In genomic region chr13:49246850-49247721, GRCh38 we compare ENCODE assay signal across 8 cellular contexts. TPM values are rescaled to one million over a fixed set of nuclear protein-coding genes. Genes with fewer than 3 reads are reported as not detected.
DNase-seq lines count a peak whose midpoint lies in the region; ATAC-seq lines count a peak whose summit lies in the region.

No MANE protein-coding gene starts in this region.

- peak overlapping the region; percentile 97 for H3K9ac ChIP-seq in adipocyte (ENCODE audit: low read length)
- H3K9ac ChIP-seq in stomach smooth muscle (ENCODE audit: low read length in 2 of 2), result peak overlapping the region; percentile 88 to 98

- peaks cover 14% of the 10 kb centered on the region for H3K4me1 ChIP-seq in adipocyte (ENCODE audit: control insufficient read depth, insufficient read depth, low read length)
- peaks cover 25% of the 10 kb centered on the region for H3K4me1 ChIP-seq in stomach smooth muscle (ENCODE audit: control insufficient read depth, insufficient read depth, low read length)

- peak overlapping the region; percentile 95 to 98 for H3K4me3 Mint-ChIP-seq in activated T-cell treated with anti-CD3 and anti-CD28 coated beads, Interleukin-2, amount 50 U/mL, for 72 hours

- H3K27ac Mint-ChIP-seq in activated T-cell treated with anti-CD3 and anti-CD28 coated beads, Interleukin-2, amount 50 U/mL, for 72 hours, result peak overlapping the region; percentile 99

- H3K27ac ChIP-seq in stomach smooth muscle (ENCODE audit: low read length), result peak overlapping the region; percentile 96

- DNase-seq in activated T-cell treated with anti-CD3 and anti-CD28 coated beads, Interleukin-2, amount 50 U/mL, for 72 hours, result no peak
- no peak for DNase-seq in activated T-cell treated with anti-CD3 and anti-CD28 coated beads, Interleukin-2, amount 50 U/mL, for 48 hours
- no peak for DNase-seq in adipocyte (ENCODE audit: low read depth)
- DNase-seq in inferior parietal cortex (ENCODE audit: extremely low spot score), result peak; percentile 8
- no peak for DNase-seq in NCI-H69 (lab: John Stamatoyannopoulos, UW)
- DNase-seq in DMS114 treated with DMSO at 0.1 percent for 48 hours (lab: John Stamatoyannopoulos, UW; ENCODE audit: unreplicated experiment), result no peak

- H3K27me3 Mint-ChIP-seq in activated T-cell treated with anti-CD3 and anti-CD28 coated beads, Interleukin-2, amount 50 U/mL, for 72 hours (ENCODE audit: low read depth), result peaks cover 15% of the 10 kb centered on the region

- H3K4me1 Mint-ChIP-seq in activated T-cell treated with anti-CD3 and anti-CD28 coated beads, Interleukin-2, amount 50 U/mL, for 72 hours (ENCODE audit: low read depth), result peaks cover 29% of the 10 kb centered on the region

- H3K36me3 ChIP-seq in adipocyte (ENCODE audit: control insufficient read depth, insufficient read depth, low read length, severe bottlenecking) (peaks cover 5% of the 10 kb centered on the region), stomach smooth muscle (ENCODE audit: control insufficient read depth in 2 of 2, insufficient read depth in 2 of 2, low read length in 2 of 2) (no peaks in the 10 kb centered on the region)

- ATAC-seq in activated T-cell treated with anti-CD3 and anti-CD28 coated beads, Interleukin-2, amount 50 U/mL, for 72 hours (replicated peaks in 1 of 2), result peak; percentile 48 to 59
- peak; percentile 37 for ATAC-seq in HG03175 (IDR thresholded peaks at IDR 0.05; ENCODE audit: unreplicated experiment)

- H3K36me3 Mint-ChIP-seq in activated T-cell treated with anti-CD3 and anti-CD28 coated beads, Interleukin-2, amount 50 U/mL, for 72 hours (ENCODE audit: insufficient read depth in 2 of 2), result peaks cover 5 to 7% of the 10 kb centered on the region in 2 donors

- no peaks in the 10 kb centered on the region for H3K27me3 ChIP-seq in adipocyte (replicated peaks; ENCODE audit: control insufficient read depth, insufficient read depth, low read length)
- no peaks in the 10 kb centered on the region for H3K27me3 ChIP-seq in stomach smooth muscle (ENCODE audit: control insufficient read depth in 1 of 2, insufficient read depth in 2 of 2, low read length in 2 of 2)

- no peaks in the 10 kb centered on the region for H3K9me3 Mint-ChIP-seq in activated T-cell treated with anti-CD3 and anti-CD28 coated beads, Interleukin-2, amount 50 U/mL, for 72 hours

- H3K4me3 ChIP-seq in adipocyte (ENCODE audit: low read length), result peak overlapping the region; percentile 98
- peak overlapping the region; percentile 78 to 99 for H3K4me3 ChIP-seq in stomach smooth muscle (ENCODE audit: low read length in 2 of 2)

- H3K9me3 ChIP-seq in adipocyte (ENCODE audit: control insufficient read depth, low read length) (no peaks in the 10 kb centered on the region), stomach smooth muscle (ENCODE audit: control insufficient read depth in 2 of 2, low read length in 2 of 2) (no peaks in the 10 kb centered on the region)

RNA-seq across cellular contexts. Expression of gene CDADC1, which starts 0.6 kb away (rescaled TPM):
- total RNA-seq in activated T-cell treated with anti-CD3 and anti-CD28 coated beads, Interleukin-2, amount 50 U/mL, for 72 hours, result 10 to 100 TPM; 13.4 to 14.8 TPM

RNA-seq across cellular contexts. Expression of gene MLNR, which starts 26.9 kb away (rescaled TPM):
- total RNA-seq in activated T-cell treated with anti-CD3 and anti-CD28 coated beads, Interleukin-2, amount 50 U/mL, for 72 hours, result under 1 TPM in 1 of 2 donors, not detected in 1; 0.19 TPM
